ENCODE assay signal across 23 cellular contexts in genomic region chr19:14350302-14350701, GRCh38. TPM values are rescaled to one million over a fixed set of nuclear protein-coding genes. Genes with fewer than 3 reads are reported as not detected.
DNase-seq lines count a peak whose midpoint lies in the region; ATAC-seq, FAIRE-seq and TF ChIP-seq lines count a peak whose summit lies in the region.
"Had no signal": no experiment of that assay in that cellular context is flagged by ENCODE, and none has a peak within 500 bp of the region (broad histone marks: within the 10 kb centered on the region; RNA-seq: fewer than 3 reads in every experiment).

No MANE protein-coding gene starts in this region.

- H2AFZ ChIP-seq in K562 (ENCODE audit: low read depth, low read length), result no peak overlapping the region
- H2AFZ ChIP-seq: GM23248 had no signal

- ATAC-seq in K562, result no peak
- ATAC-seq: A549 had no signal

- no peak for TF ChIP-seq POLR2A in K562 (conservative IDR thresholded peaks at IDR 0.05)

- H3K36me3 ChIP-seq in H7 (replicated peaks; ENCODE audit: control insufficient read depth, insufficient read depth, low read length), result no peaks in the 10 kb centered on the region
- no peaks in the 10 kb centered on the region for H3K36me3 ChIP-seq in K562 (ENCODE audit: control insufficient read depth, insufficient read depth, low read length)
- no peaks in the 10 kb centered on the region for H3K36me3 ChIP-seq in small intestine (ENCODE audit: control insufficient read depth in 2 of 2, insufficient read depth in 2 of 2, low read length in 2 of 2)
- H3K36me3 ChIP-seq: BE2C; BLaER1 treated with 17β-estradiol and CSF1 and Interleukin-3, amounts not matched to agents 10 nM and 100 nM; HAP-1 had no signal

- WGBS in K562 (ENCODE audit: insufficient coverage, low coverage, missing lambda C conversion rate), result 54% methylated on average over 7 of the region's 9 CpGs
- 26 to 74% (median 36%) methylated on average over 8 to 9 of the region's 9 CpGs for WGBS in small intestine, 3 donors

- no TSS peak for BruUV-seq in K562 (replicated peaks; lab: Mats Ljungman, UMichigan)

- no peak for TF ChIP-seq CTCF in GM13977 (IDR thresholded peaks at IDR 0.05; ENCODE audit: extremely low read depth, insufficient read depth, missing control alignments)
- no peak for TF ChIP-seq CTCF in K562 (IDR thresholded peaks at IDR 0.05 in 2 of 3, conservative IDR thresholded peaks at IDR 0.05 in 1 of 3; ENCODE audit: insufficient read depth in 2 of 3, low read depth in 1 of 3, low read length in 3 of 3)

- H3K4me2 ChIP-seq in K562 (ENCODE audit: insufficient read depth, low read length), result no peak overlapping the region
- H3K4me2 ChIP-seq: A549 had no signal

- CTCF ChIA-PET in K562 (lab: Yijun Ruan, JAX; ENCODE audit: low intra/inter-chr PET ratio) (no interaction called here), HEK293T (lab: Yijun Ruan, JAX) (interaction anchor here (0.6 kb wide), 1 partner anchor 11 kb away, joined by 3 read pairs; no protein-coding TSS in a partner anchor)

- intact Hi-C loops in K562 (cut with micrococcal nuclease), result no loop called here

- no peak overlapping the region for H3K27ac ChIP-seq in K562 (ENCODE audit: extremely low read depth, low read depth, low read length)
- no peak overlapping the region for H3K27ac ChIP-seq in small intestine (ENCODE audit: low read depth in 1 of 2, low read length in 1 of 2)
- H3K27ac ChIP-seq: A549, GM23248 had no signal

- H3K9me3 ChIP-seq in K562 (replicated peaks; ENCODE audit: control insufficient read depth, insufficient read depth, low read depth, low read length) (no peaks in the 10 kb centered on the region), small intestine (ENCODE audit: control insufficient read depth, low read depth) (no peaks in the 10 kb centered on the region)
- H3K9me3 ChIP-seq: A549; BE2C; BLaER1 treated with 17β-estradiol and CSF1 and Interleukin-3, amounts not matched to agents 10 nM and 100 nM; HAP-1 had no signal

- H3K9ac ChIP-seq in K562 (ENCODE audit: insufficient read depth in 1 of 2, low read depth in 2 of 2, low read length in 2 of 2), result no peak overlapping the region
- H3K9ac ChIP-seq: GM23248 had no signal

- no peaks in the 10 kb centered on the region for H3K79me2 ChIP-seq in K562 (ENCODE audit: control insufficient read depth, insufficient read depth, low read length)

- no peak for TF ChIP-seq EP300 in K562 (IDR thresholded peaks at IDR 0.05; ENCODE audit: low read length)

- in situ Hi-C loops in GM13977 (cut with MboI; ENCODE audit: low pct_unique_long_range_greater_than_20kb, low sequenced_read_pairs, unreplicated experiment) (no loop called here), K562 (cut with MboI) (no loop called here)

- H3K27me3 ChIP-seq in H7 (ENCODE audit: control insufficient read depth, insufficient read depth, low read length) (no peaks in the 10 kb centered on the region), K562 (ENCODE audit: control insufficient read depth in 2 of 2, insufficient read depth in 2 of 2, low read length in 2 of 2) (0 out of 5 replicates have a peak, but pooled peaks cover 0 to 4% of the 10 kb centered on the region in 2 experiments), small intestine (ENCODE audit: control insufficient read depth in 2 of 2, insufficient read depth in 2 of 2, low read length in 2 of 2) (no peaks in the 10 kb centered on the region)
- H3K27me3 ChIP-seq: BLaER1 treated with 17β-estradiol and CSF1 and Interleukin-3, amounts not matched to agents 10 nM and 100 nM had no signal

- DNase-seq in GM13977 (ENCODE audit: low spot score), result peak; percentile 9
- peak; percentile 24 for DNase-seq in H7
- DNase-seq in K562 (ENCODE audit: extremely low read depth in 1 of 4, low spot score in 3 of 4), result peak in 3 of 4 experiments; percentile 3 to 4 (median 3)
- peak; percentile 83 for DNase-seq in small intestine
- DNase-seq in HEK293T (ENCODE audit: extremely low spot score), result no peak
- no peak for DNase-seq in EL
- no peak for DNase-seq in NCI-H748 (lab: John Stamatoyannopoulos, UW; ENCODE audit: unreplicated experiment)
- DNase-seq: 8988T; ACHN; AML-193; BE2C; CD4-positive, alpha-beta T cell; CD8-positive, alpha-beta memory T cell; DMS 273 treated with DMSO at 0.1 percent for 48 hours; DMS79; GF-D8; GM23248 had no signal

- H3K4me1 ChIP-seq in K562 (replicated peaks in 1 of 2; ENCODE audit: control insufficient read depth in 2 of 2, insufficient read depth in 2 of 2, low read length in 2 of 2), result peaks cover 6 to 24% of the 10 kb centered on the region in 2 experiments; a peak in 3 of 5 replicates
- H3K4me1 ChIP-seq in small intestine (ENCODE audit: control insufficient read depth in 2 of 2, insufficient read depth in 1 of 2, low read depth in 1 of 2, low read length in 1 of 2), result peaks cover 0 to 3% of the 10 kb centered on the region in 2 donors
- H3K4me1 ChIP-seq: BE2C had no signal

- no peaks in the 10 kb centered on the region for H3K9me1 ChIP-seq in K562 (ENCODE audit: control insufficient read depth, insufficient read depth, low read length)

- POLR2A ChIA-PET in K562 (lab: Yijun Ruan, JAX), result no interaction called here
- POLR2A ChIA-PET in HEK293T (lab: Yijun Ruan, JAX), result no interaction called here

- no peak overlapping the region for H3K4me3 ChIP-seq in H7 (ENCODE audit: insufficient read depth, low read depth, low read length)
- no peak overlapping the region for H3K4me3 ChIP-seq in K562
- H3K4me3 ChIP-seq in small intestine (ENCODE audit: low read depth in 1 of 2, low read length in 2 of 2), result no peak overlapping the region
- H3K4me3 ChIP-seq: A549; BLaER1 treated with 17β-estradiol and CSF1 and Interleukin-3, amounts not matched to agents 10 nM and 100 nM; GM23248; HAP-1 had no signal

- FAIRE-seq in K562 (lab: Jason Lieb, UNC) (no peak), small intestine (lab: Jason Lieb, UNC) (no peak)
- FAIRE-seq: A549, D721Med, GM12892, GM19239 had no signal

- no peaks in the 10 kb centered on the region; the same call in 1 of the 2 replicates for H4K20me1 ChIP-seq in K562 (replicated peaks; ENCODE audit: control insufficient read depth, insufficient read depth, low read length)
- H4K20me1 ChIP-seq: BLaER1 treated with 17β-estradiol and CSF1 and Interleukin-3, amounts not matched to agents 10 nM and 100 nM had no signal

- no peak for TF ChIP-seq RAD21 in K562 (CRISPR knock-in tag; conservative IDR thresholded peaks at IDR 0.05 in 1 of 2, IDR thresholded peaks at IDR 0.05 in 1 of 2)

TF ChIP-seq in K562, 482 proteins besides CTCF, POLR2A, EP300 and RAD21 (continues in another document):
- TF ChIP-seq SRSF7 (optimal IDR thresholded peaks at IDR 0.05; ENCODE audit: low read depth, low read length) (no peak), TCF3 (CRISPR knock-in tag; IDR thresholded peaks at IDR 0.05) (no peak), FOXP1 (CRISPR knock-in tag; IDR thresholded peaks at IDR 0.05) (no peak), TEAD2 (tag; IDR thresholded peaks at IDR 0.05) (no peak), STAG1 (CRISPR knock-in tag; IDR thresholded peaks at IDR 0.05; ENCODE audit: borderline replicate concordance) (no peak), KDM5B (IDR thresholded peaks at IDR 0.05; ENCODE audit: insufficient replicate concordance, low read depth, low read length) (no peak), ARID1B (IDR thresholded peaks at IDR 0.05) (no peak)
- TF ChIP-seq, protein P1, sequence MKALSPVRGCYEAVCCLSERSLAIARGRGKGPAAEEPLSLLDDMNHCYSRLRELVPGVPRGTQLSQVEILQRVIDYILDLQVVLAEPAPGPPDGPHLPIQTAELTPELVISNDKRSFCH (CRISPR knock-in tag; IDR thresholded peaks at IDR 0.05), result no peak
- TF ChIP-seq, protein P1 (tag; IDR thresholded peaks at IDR 0.05), result no peak

TF ChIP-seq in HEK293T, 16 proteins besides CTCF, POLR2A, EP300 and RAD21:
- TF ChIP-seq CTBP1 (IDR thresholded peaks at IDR 0.05; ENCODE audit: borderline replicate concordance) (no peak), LEF1 (IDR thresholded peaks at IDR 0.05; ENCODE audit: borderline replicate concordance) (no peak), TARDBP (IDR thresholded peaks at IDR 0.05) (no peak), SP1 (IDR thresholded peaks at IDR 0.05) (no peak), FOXA1 (IDR thresholded peaks at IDR 0.05) (no peak)

RNA-seq across cellular contexts. Expression of gene ADGRE5, which starts 30.9 kb away (rescaled TPM):
- 5.9 and 6.1 TPM in 2 replicates for total RNA-seq in H7 (2014; rRNA removed; shearing (Covaris generic))
- 133 and 378 TPM in 2 replicates for total RNA-seq in K562 (2011; cell fraction: chromatin; rRNA removed; ENCODE audit: low replicate concordance)
- 188 and 218 TPM in 2 replicates for total RNA-seq in K562 (2011; cell fraction: nucleolus; rRNA removed)
- 153 and 170 TPM in 2 replicates for total RNA-seq in K562 (2011; cell fraction: nucleoplasm; rRNA removed)
- total RNA-seq in K562 (2014; rRNA removed) (31.1 and 34.2 TPM in 2 replicates), K562 (2014; rRNA removed; fragmentation: Illumina TruSeq; extraction: Trizol) (8.3 and 10.0 TPM in 2 replicates), K562 (2015; rRNA removed; fragmentation: Illumina TruSeq; extraction: Trizol) (11.4 and 11.9 TPM in 2 replicates), K562 (2021) (58.2 and 68.9 TPM in 2 replicates)
- polyA plus RNA-seq in K562 (2011; rRNA removed) (15.6 and 30.7 TPM in 2 replicates), K562 (2014; fragmentation: Illumina TruSeq; extraction: Trizol) (32.2 and 45.4 TPM in 2 replicates), K562 (2014; fragmentation: Nextera tagmentation; extraction: Ambion mirVana) (1 to 10 TPM; 2.5 to 3.1 TPM), K562 (2014; rRNA removed) (28.2 and 35.7 TPM in 2 replicates), small intestine (10 to 100 TPM; 13.6 to 51.6 (median 15.7) TPM)
- polyA plus RNA-seq in K562 (2011; cell fraction: cytosol; rRNA removed), result 15.4 and 18.5 TPM in 2 replicates
- polyA plus RNA-seq in K562 (2011; cell fraction: nucleus; rRNA removed), result 97.7 and 167 TPM in 2 replicates
- polyA plus RNA-seq in K562 (2012), result 50.5 and 78.5 TPM in 2 replicates
- polyA minus RNA-seq in K562 (2011; rRNA and poly(A)+ RNA removed), result 22.6 and 23.8 TPM in 2 replicates
- polyA minus RNA-seq in K562 (2011; cell fraction: cytosol; rRNA and poly(A)+ RNA removed), result 20.7 and 23.5 TPM in 2 replicates
- polyA minus RNA-seq in K562 (2011; cell fraction: nucleus; rRNA and poly(A)+ RNA removed), result 38.5 and 43.3 TPM in 2 replicates

Comparison
In these comparisons a context has a peak if more than half of its experiments do, and no peak if none do; other contexts are left out.
1. DNase-seq: peak in GM13977 (single experiment), H7 (single experiment), K562 (3 of 4) and small intestine (single experiment); none in HEK293T (single experiment), EL (single experiment) and NCI-H748 (single experiment).